Comparison of ENCODE assay signal across 8 cellular contexts in genomic region chr21:45554477-45555175, GRCh38. TPM values are rescaled to one million over a fixed set of nuclear protein-coding genes. Genes with fewer than 3 reads are reported as not detected.
DNase-seq lines count a peak whose midpoint lies in the region; ATAC-seq and TF ChIP-seq lines count a peak whose summit lies in the region.

No MANE protein-coding gene starts in this region.

- H3K27me3 ChIP-seq in IMR-90 (ENCODE audit: control insufficient read depth, insufficient read depth, low read length): no peaks in the 10 kb centered on the region
- peaks cover 13% of the 10 kb centered on the region for H3K27me3 ChIP-seq in SJCRH30
- peaks cover 0 to 20% (median 0%) of the 10 kb centered on the region in 3 experiments for H3K27me3 ChIP-seq in neuronal stem cell (ENCODE audit: control insufficient read depth in 3 of 3, insufficient read depth in 3 of 3, low read depth in 1 of 3, low read length in 3 of 3)
- H3K27me3 ChIP-seq in subcutaneous abdominal adipose tissue (ENCODE audit: control insufficient read depth in 5 of 5, insufficient read depth in 4 of 5, low read length in 5 of 5): peaks cover 0 to 6% (median under 1%) of the 10 kb centered on the region in 5 donors

- H3K4ac ChIP-seq in IMR-90 (ENCODE audit: low read depth, low read length): peak overlapping the region; percentile 49
- H3K4ac ChIP-seq in neuronal stem cell (ENCODE audit: low read length): no peak overlapping the region

- no peak overlapping the region for H2BK12ac ChIP-seq in neuronal stem cell (ENCODE audit: low read length)

- H3K27ac ChIP-seq in IMR-90 (ENCODE audit: insufficient read depth, low read length) (peak overlapping the region; percentile 56), SJCRH30 (no peak overlapping the region), neuronal stem cell (replicated peaks; ENCODE audit: low read length) (no peak overlapping the region), subcutaneous abdominal adipose tissue (ENCODE audit: low read depth, low read length) (peak overlapping the region; percentile 81)

- H2AFZ ChIP-seq in IMR-90 (replicated peaks; ENCODE audit: low read length, poor library complexity) (peak overlapping the region; percentile 90), neuronal stem cell (ENCODE audit: low read length) (peak overlapping the region; percentile 79)

- peak; percentile 94 for TF ChIP-seq CTCF in AG04449 (IDR thresholded peaks at IDR 0.05; ENCODE audit: insufficient read depth, low read length, missing control alignments)
- peak; percentile 78 for TF ChIP-seq CTCF in IMR-90 (conservative IDR thresholded peaks at IDR 0.05; ENCODE audit: low read depth, low read length)

- H3K4me3 ChIP-seq in AG04449 (ENCODE audit: low read depth, low read length) (peak overlapping the region; percentile 68), IMR-90 (ENCODE audit: insufficient read depth, low read depth, low read length) (peak overlapping the region; percentile 84), SJCRH30 (peak overlapping the region; percentile 66), neuronal stem cell (ENCODE audit: low read length in 2 of 2) (peak overlapping the region; percentile 25 to 64), subcutaneous abdominal adipose tissue (ENCODE audit: low read depth in 1 of 5, low read length in 5 of 5) (peak overlapping the region; percentile 54 to 84 (median 74))

- no peak for DNase-seq in AG04449 (ENCODE audit: low read depth, low spot score)
- DNase-seq in IMR-90: peak; percentile 48
- peak; percentile 70 to 79 for DNase-seq in SJCRH30
- DNase-seq in activated gamma-delta T cell treated with anti-CD3 and anti-CD28 coated beads, Interleukin-2, amount 50 U/mL, for 16 hours (ENCODE audit: low read depth): peak; percentile 86
- peak; percentile 55 for DNase-seq in foreskin melanocyte
- peak; percentile 74 for DNase-seq in neuronal stem cell (ENCODE audit: low spot score)

- H2BK120ac ChIP-seq in IMR-90 (ENCODE audit: low read depth, low read length) (peak overlapping the region; percentile 81), neuronal stem cell (ENCODE audit: low read depth, low read length) (no peak overlapping the region)

- H2BK5ac ChIP-seq in IMR-90 (ENCODE audit: low read depth, low read length, poor library complexity, severe bottlenecking) (peak overlapping the region; percentile 59), neuronal stem cell (ENCODE audit: low read length) (no peak overlapping the region)

- H2AK5ac ChIP-seq in IMR-90 (ENCODE audit: low read depth, low read length) (no peak overlapping the region), neuronal stem cell (ENCODE audit: low read depth, low read length) (no peak overlapping the region)

- in situ Hi-C loops in GM18951 (cut with MboI; ENCODE audit: low sequenced_read_pairs, unreplicated experiment): no loop called here
- in situ Hi-C loops in IMR-90 (cut with MboI; ENCODE audit: low sequenced_read_pairs): loop anchor here (5.0 kb wide), 1 partner anchor 263 kb away; no protein-coding TSS in a partner anchor

- CTCF ChIA-PET in AG04449 (lab: Yijun Ruan, JAX) (interaction anchor here (0.8 to 6.7 kb wide), 4 partner anchors 42 to 368 kb away, joined by 4 to 102 read pairs (median 6); no protein-coding TSS in a partner anchor), IMR-90 (lab: Yijun Ruan, JAX) (no interaction called here)

- H3K18ac ChIP-seq in IMR-90 (ENCODE audit: low read depth, low read length) (0 out of 2 replicates have a peak overlapping the region, but pooled peaks have one; percentile 30), neuronal stem cell (ENCODE audit: low read length) (peak overlapping the region; percentile 55)

- TF ChIP-seq POLR2A in GM18951 (IDR thresholded peaks at IDR 0.05; ENCODE audit: extremely low read depth, insufficient read depth, insufficient read length) (peak; percentile 38), IMR-90 (IDR thresholded peaks at IDR 0.05; ENCODE audit: low read depth, low read length) (peak; percentile 32; the same call in 1 of the 2 replicates)

- H3K9me1 ChIP-seq in IMR-90 (ENCODE audit: insufficient read depth, low read length): 0 out of 2 replicates have a peak, but pooled peaks cover 9% of the 10 kb centered on the region

- H4K91ac ChIP-seq in IMR-90 (ENCODE audit: insufficient read depth, low read depth, low read length) (no peak overlapping the region), neuronal stem cell (ENCODE audit: low read depth, low read length, poor library complexity) (no peak overlapping the region)

- H2BK20ac ChIP-seq in IMR-90 (ENCODE audit: low read depth, low read length): no peak overlapping the region

- no peaks in the 10 kb centered on the region for H3K9me3 ChIP-seq in IMR-90 (ENCODE audit: control insufficient read depth, insufficient read depth, low read length)
- no peaks in the 10 kb centered on the region for H3K9me3 ChIP-seq in SJCRH30 (replicated peaks)
- no peaks in the 10 kb centered on the region for H3K9me3 ChIP-seq in neuronal stem cell (replicated peaks in 1 of 2; ENCODE audit: control insufficient read depth in 2 of 2, insufficient read depth in 1 of 2, low read depth in 1 of 2, low read length in 2 of 2)
- H3K9me3 ChIP-seq in subcutaneous abdominal adipose tissue (ENCODE audit: control insufficient read depth in 5 of 5, low read length in 5 of 5): no peaks in the 10 kb centered on the region

- no peaks in the 10 kb centered on the region for H4K20me1 ChIP-seq in IMR-90 (ENCODE audit: insufficient read depth, low read length)

- WGBS in IMR-90 (ENCODE audit: extremely low coverage in 2 of 2, insufficient read length in 1 of 2), 2 experiments: 0% methylated on average over 6 of the region's 53 CpGs; no CpG with 5 or more reads in 1 of the 2 experiments
- no CpG with 5 or more reads among the region's 53 CpGs for WGBS in neuronal stem cell (ENCODE audit: extremely low coverage in 2 of 2, insufficient read length in 2 of 2, insufficient replicate concordance in 1 of 2), 2 donors

- TF ChIP-seq RAD21 in IMR-90 (IDR thresholded peaks at IDR 0.05; ENCODE audit: low read length): peak; percentile 60

- H3K23ac ChIP-seq in IMR-90 (ENCODE audit: low read depth, low read length) (peak overlapping the region; percentile 4; the same call in 1 of the 2 replicates), neuronal stem cell (ENCODE audit: low read depth, low read length, poor library complexity) (no peak overlapping the region)

- H3K14ac ChIP-seq in IMR-90 (replicated peaks; ENCODE audit: low read depth, low read length) (no peak overlapping the region), neuronal stem cell (ENCODE audit: low read length) (no peak overlapping the region)

- peaks cover 2% of the 10 kb centered on the region; the same call in 1 of the 2 replicates for H3K4me1 ChIP-seq in IMR-90 (ENCODE audit: control insufficient read depth, insufficient read depth, low read length)
- H3K4me1 ChIP-seq in SJCRH30: no peaks in the 10 kb centered on the region
- peaks cover 8 to 12% of the 10 kb centered on the region in 2 donors for H3K4me1 ChIP-seq in neuronal stem cell (ENCODE audit: control insufficient read depth in 2 of 2, insufficient read depth in 1 of 2, low read depth in 1 of 2, low read length in 2 of 2)
- H3K4me1 ChIP-seq in subcutaneous abdominal adipose tissue (ENCODE audit: control insufficient read depth in 5 of 5, insufficient read depth in 5 of 5, low read length in 5 of 5): peaks cover 0 to 48% (median 33%) of the 10 kb centered on the region in 5 donors

- intact Hi-C loops in IMR-90 (cut with micrococcal nuclease): loop anchor here (1.0 to 5.0 kb wide), 5 partner anchors 58 to 369 kb away; partner anchors contain the start of gene PCBP3

- peak; percentile 83 for ATAC-seq in IMR-90 (ENCODE audit: low read depth)

- H3K36me3 ChIP-seq in IMR-90 (ENCODE audit: control insufficient read depth, insufficient read depth, low read length) (no peaks in the 10 kb centered on the region), SJCRH30 (no peaks in the 10 kb centered on the region), neuronal stem cell (replicated peaks in 1 of 2; ENCODE audit: control insufficient read depth in 2 of 2, insufficient read depth in 2 of 2, low read length in 2 of 2) (no peaks in the 10 kb centered on the region), subcutaneous abdominal adipose tissue (ENCODE audit: control insufficient read depth in 5 of 5, insufficient read depth in 5 of 5, low read length in 5 of 5) (no peaks in the 10 kb centered on the region)

- peak overlapping the region; percentile 37; the same call in 1 of the 2 replicates for H4K5ac ChIP-seq in IMR-90 (ENCODE audit: low read depth, low read length)

- peak overlapping the region; percentile 5 to 79; a peak in 1 of 4 replicates for H4K8ac ChIP-seq in IMR-90 (ENCODE audit: low read depth in 2 of 2, low read length in 2 of 2)
- H4K8ac ChIP-seq in neuronal stem cell (ENCODE audit: low read depth, low read length): no peak overlapping the region

- H2BK15ac ChIP-seq in IMR-90 (ENCODE audit: low read depth, low read length) (no peak overlapping the region), neuronal stem cell (ENCODE audit: low read length) (no peak overlapping the region)

- peak overlapping the region; percentile 35; the same call in 1 of the 2 replicates for H3K56ac ChIP-seq in IMR-90 (ENCODE audit: extremely low read depth, insufficient read depth, low read length)

- H3K4me2 ChIP-seq in IMR-90 (ENCODE audit: low read depth, low read length) (peak overlapping the region; percentile 96), neuronal stem cell (ENCODE audit: insufficient read depth, low read length, poor library complexity, severe bottlenecking) (peak overlapping the region; percentile 92)

- peak overlapping the region; percentile 87 for H2AK9ac ChIP-seq in IMR-90 (replicated peaks; ENCODE audit: low read depth, low read length, poor library complexity)

- dilution Hi-C loops in IMR-90 (cut with HindIII; ENCODE audit: low sequenced_read_pairs, unreplicated experiment): no loop called here

- H3K9ac ChIP-seq in IMR-90 (ENCODE audit: low read depth, low read length) (peak overlapping the region; percentile 79), neuronal stem cell (ENCODE audit: low read depth, low read length, poor library complexity) (no peak overlapping the region), subcutaneous abdominal adipose tissue (ENCODE audit: low read length in 5 of 5) (peak overlapping the region; percentile 58 to 78 (median 63))

- BruUV-seq in IMR-90 (replicated peaks; lab: Mats Ljungman, UMichigan): no TSS peak

- H3K79me1 ChIP-seq in IMR-90 (ENCODE audit: low read depth in 1 of 2, low read length in 2 of 2) (no peaks in the 10 kb centered on the region), neuronal stem cell (ENCODE audit: low read depth, low read length) (peaks cover 2% of the 10 kb centered on the region)

- POLR2A ChIA-PET in AG04449 (lab: Yijun Ruan, JAX): no interaction called here
- POLR2A ChIA-PET in IMR-90 (lab: Charles Lee; ENCODE audit: unreplicated experiment): interaction anchor here (0.6 kb wide), 1 partner anchor 11 kb away, joined by 3 read pairs; no protein-coding TSS in a partner anchor

RNA-seq across cellular contexts. Expression of gene SLC19A1, which starts 12.4 kb away (rescaled TPM):
- 2.2 and 3.3 TPM in 2 replicates for total RNA-seq in IMR-90 (2012; rRNA removed)
- 16.2 and 22.6 TPM in 2 replicates for polyA plus RNA-seq in IMR-90 (2012; rRNA removed)
- polyA plus RNA-seq in IMR-90 (2012; cell fraction: cytosol; rRNA removed): 5.3 and 15.6 TPM in 2 replicates
- 8.6 and 25.8 TPM in 2 replicates for polyA plus RNA-seq in IMR-90 (2012; cell fraction: nucleus; rRNA removed; ENCODE audit: low replicate concordance)
- 27.6 and 27.8 TPM in 2 replicates for total RNA-seq in SJCRH30 (2014; rRNA removed; shearing (Covaris generic))
- 16.6 TPM for polyA plus RNA-seq in neuronal stem cell (2013, experiment 1 of 2)
- 16.2 TPM for polyA plus RNA-seq in neuronal stem cell (2013, experiment 2 of 2)

Comparison
In these comparisons a context has a peak if more than half of its experiments do, and no peak if none do; other contexts are left out.
1. H3K27ac ChIP-seq: peak in IMR-90 (single experiment) and subcutaneous abdominal adipose tissue (single experiment); none in SJCRH30 (single experiment) and neuronal stem cell (single experiment).
2. Peak in every context shown above with its lines, with median percentiles within 50 percentile points of each other: H3K4me3 ChIP-seq.